6 cellular contexts compared by ENCODE assay signal in genomic region chr19:48873476-48874308, GRCh38. TPM values are rescaled to one million over a fixed set of nuclear protein-coding genes. Genes with fewer than 3 reads are reported as not detected.
DNase-seq lines count a peak whose midpoint lies in the region; ATAC-seq and TF ChIP-seq lines count a peak whose summit lies in the region.

No MANE protein-coding gene starts in this region.

- H3K9me3 ChIP-seq in MG63 (no peaks in the 10 kb centered on the region), neuronal stem cell (replicated peaks in 1 of 2; ENCODE audit: control insufficient read depth in 2 of 2, insufficient read depth in 1 of 2, low read depth in 1 of 2, low read length in 2 of 2) (no peaks in the 10 kb centered on the region)

- no peak overlapping the region for H4K8ac ChIP-seq in neuronal stem cell (ENCODE audit: low read depth, low read length)

- H2BK120ac ChIP-seq in neuronal stem cell (ENCODE audit: low read depth, low read length) = no peak overlapping the region

- no peak overlapping the region for H2AFZ ChIP-seq in neuronal stem cell (ENCODE audit: low read length)

- peak overlapping the region; percentile 70 for H3K23ac ChIP-seq in neuronal stem cell (ENCODE audit: low read depth, low read length, poor library complexity)

- no peak for ATAC-seq in GM18870 (IDR thresholded peaks at IDR 0.05; ENCODE audit: unreplicated experiment)

- peak overlapping the region; percentile 5 for H3K9ac ChIP-seq in neuronal stem cell (ENCODE audit: low read depth, low read length, poor library complexity)

- H3K18ac ChIP-seq in neuronal stem cell (ENCODE audit: low read length) = no peak overlapping the region

- no CpG with 5 or more reads among the region's 14 CpGs for WGBS in neuronal stem cell (ENCODE audit: extremely low coverage in 2 of 2, insufficient read length in 2 of 2, insufficient replicate concordance in 1 of 2), 2 donors

- H4K91ac ChIP-seq in neuronal stem cell (ENCODE audit: low read depth, low read length, poor library complexity) = no peak overlapping the region

- H3K4me1 ChIP-seq in neuronal stem cell (ENCODE audit: control insufficient read depth in 2 of 2, insufficient read depth in 1 of 2, low read depth in 1 of 2, low read length in 2 of 2) = peaks cover 19 to 39% of the 10 kb centered on the region in 2 donors

- no peak overlapping the region for H3K14ac ChIP-seq in neuronal stem cell (ENCODE audit: low read length)

- H2BK5ac ChIP-seq in neuronal stem cell (ENCODE audit: low read length) = peak overlapping the region; percentile 91

- H3K27ac ChIP-seq in neuronal stem cell (replicated peaks; ENCODE audit: low read length) = no peak overlapping the region

- peak overlapping the region; percentile 12 for H2AK5ac ChIP-seq in neuronal stem cell (ENCODE audit: low read depth, low read length)

- H3K36me3 ChIP-seq in MG63 = peaks cover 64% of the 10 kb centered on the region
- H3K36me3 ChIP-seq in neuronal stem cell (replicated peaks in 1 of 2; ENCODE audit: control insufficient read depth in 2 of 2, insufficient read depth in 2 of 2, low read length in 2 of 2) = peaks cover 23 to 36% of the 10 kb centered on the region in 2 donors

- DNase-seq in MG63 = no peak
- peak; percentile 42 for DNase-seq in choroid plexus epithelial cell (ENCODE audit: low read depth)
- no peak for DNase-seq in neuronal stem cell (ENCODE audit: low spot score)
- DNase-seq in middle frontal gyrus (ENCODE audit: extremely low spot score, low spot score) = no peak
- no peak for DNase-seq in GM19238 (ENCODE audit: insufficient read length, low spot score)

- H2BK15ac ChIP-seq in neuronal stem cell (ENCODE audit: low read length) = no peak overlapping the region

- no peak overlapping the region for H2BK12ac ChIP-seq in neuronal stem cell (ENCODE audit: low read length)

- H3K27me3 ChIP-seq in MG63 (no peaks in the 10 kb centered on the region), neuronal stem cell (ENCODE audit: control insufficient read depth in 3 of 3, insufficient read depth in 3 of 3, low read depth in 1 of 3, low read length in 3 of 3) (no peaks in the 10 kb centered on the region)

- H3K4me3 ChIP-seq in MG63 (peak overlapping the region; percentile 96), choroid plexus epithelial cell (ENCODE audit: low read depth, low read length) (peak overlapping the region; percentile 100), neuronal stem cell (ENCODE audit: low read length in 2 of 2) (peak overlapping the region; percentile 77 to 90)

- no peak overlapping the region for H3K4ac ChIP-seq in neuronal stem cell (ENCODE audit: low read length)

- no peak for TF ChIP-seq CTCF in choroid plexus epithelial cell (conservative IDR thresholded peaks at IDR 0.05; ENCODE audit: low read depth, low read length)

- H3K4me2 ChIP-seq in neuronal stem cell (ENCODE audit: insufficient read depth, low read length, poor library complexity, severe bottlenecking) = peak overlapping the region; percentile 84

- peaks cover 12% of the 10 kb centered on the region for H3K79me1 ChIP-seq in neuronal stem cell (ENCODE audit: low read depth, low read length)

RNA-seq across cellular contexts. Expression of gene PPP1R15A, which starts 1.5 kb away (rescaled TPM):
- 26.1 and 36.4 TPM in 2 replicates for total RNA-seq in MG63 (2014; rRNA removed; shearing (Covaris generic); ENCODE audit: low replicate concordance)
- 21.2 TPM for polyA plus RNA-seq in neuronal stem cell (2013, experiment 1 of 2)
- polyA plus RNA-seq in neuronal stem cell (2013, experiment 2 of 2) = 21.1 TPM

RNA-seq across cellular contexts. Expression of gene PLEKHA4, which starts 5.3 kb away (rescaled TPM):
- total RNA-seq in MG63 (2014; rRNA removed; shearing (Covaris generic); ENCODE audit: low replicate concordance) = 5.4 and 14.5 TPM in 2 replicates
- polyA plus RNA-seq in neuronal stem cell (2013, experiment 1 of 2) = 19.9 TPM
- 19.6 TPM for polyA plus RNA-seq in neuronal stem cell (2013, experiment 2 of 2)

RNA-seq across cellular contexts. Expression of gene TULP2, which starts 24.9 kb away (rescaled TPM):
- not detected in 2 replicates for total RNA-seq in MG63 (2014; rRNA removed; shearing (Covaris generic); ENCODE audit: low replicate concordance)
- polyA plus RNA-seq in neuronal stem cell (2013, experiment 1 of 2) = 0.71 TPM
- 0.43 TPM for polyA plus RNA-seq in neuronal stem cell (2013, experiment 2 of 2)

RNA-seq across cellular contexts. Expression of gene NUCB1, which starts 26.4 kb away (rescaled TPM):
- 157 and 236 TPM in 2 replicates for total RNA-seq in MG63 (2014; rRNA removed; shearing (Covaris generic); ENCODE audit: low replicate concordance)
- 61.4 TPM for polyA plus RNA-seq in neuronal stem cell (2013, experiment 1 of 2)
- 60.3 TPM for polyA plus RNA-seq in neuronal stem cell (2013, experiment 2 of 2)

RNA-seq across cellular contexts. Expression of gene HSD17B14, which starts 37.4 kb away (rescaled TPM):
- total RNA-seq in MG63 (2014; rRNA removed; shearing (Covaris generic); ENCODE audit: low replicate concordance) = not detected in 2 replicates
- polyA plus RNA-seq in neuronal stem cell (2013, experiment 1 of 2) = 24.4 TPM
- 24.3 TPM for polyA plus RNA-seq in neuronal stem cell (2013, experiment 2 of 2)
